ENCODE assay signal across 18 cellular contexts in genomic region chr13:44566601-44567000, GRCh38. TPM values are rescaled to one million over a fixed set of nuclear protein-coding genes. Genes with fewer than 3 reads are reported as not detected.
DNase-seq lines count a peak whose midpoint lies in the region; ATAC-seq and TF ChIP-seq lines count a peak whose summit lies in the region.
"Had no signal": no experiment of that assay in that cellular context is flagged by ENCODE, and none has a peak within 500 bp of the region (broad histone marks: within the 10 kb centered on the region; RNA-seq: fewer than 3 reads in every experiment).

No MANE protein-coding gene starts in this region.

- peak overlapping the region; percentile 42 for H3K27ac Mint-ChIP-seq in endodermal cell

- TF ChIP-seq CTCF in SK-N-SH (IDR thresholded peaks at IDR 0.05) (no peak), PC-3 (conservative IDR thresholded peaks at IDR 0.05; ENCODE audit: low read depth, low read length) (no peak), endodermal cell (conservative IDR thresholded peaks at IDR 0.05) (no peak), gastrocnemius medialis (IDR thresholded peaks at IDR 0.05 in 4 of 5, conservative IDR thresholded peaks at IDR 0.05 in 1 of 5) (no peak)

- H3K9ac ChIP-seq in SK-N-SH (0 out of 2 replicates have a peak overlapping the region, but pooled peaks have one; percentile 4), PC-3 (ENCODE audit: low read length) (no peak overlapping the region), endodermal cell (ENCODE audit: extremely low read depth, low read length, poor library complexity, severe bottlenecking) (no peak overlapping the region)
- H3K9ac ChIP-seq: KMS-11 had no signal

- H3F3A ChIP-seq in SK-N-SH (replicated peaks; ENCODE audit: insufficient read depth) (no peaks in the 10 kb centered on the region), PC-3 (ENCODE audit: low read length, unreplicated experiment) (no peaks in the 10 kb centered on the region)

- H3K9me3 ChIP-seq in SK-N-SH (no peaks in the 10 kb centered on the region), PC-3 (ENCODE audit: low read length) (no peaks in the 10 kb centered on the region), endodermal cell (ENCODE audit: control insufficient read depth, low read length) (peaks cover 6% of the 10 kb centered on the region), gastrocnemius medialis (no peaks in the 10 kb centered on the region)
- H3K9me3 ChIP-seq: SJSA1 had no signal

- H3K36me3 ChIP-seq in SK-N-SH (replicated peaks in 1 of 2; ENCODE audit: control insufficient read depth in 1 of 2, insufficient read depth in 2 of 2, low read length in 1 of 2) (peaks cover 32 to 39% of the 10 kb centered on the region in 2 experiments), PC-3 (ENCODE audit: low read depth, low read length) (no peaks in the 10 kb centered on the region), endodermal cell (ENCODE audit: control insufficient read depth, insufficient read depth, low read length) (no peaks in the 10 kb centered on the region), gastrocnemius medialis (no peaks in the 10 kb centered on the region)

- H3K9me2 ChIP-seq in SK-N-SH (no peaks in the 10 kb centered on the region), PC-3 (replicated peaks; ENCODE audit: low read length) (no peaks in the 10 kb centered on the region)

- CTCF ChIA-PET in SK-N-SH (lab: Yijun Ruan, JAX) = interaction anchor here (1.0 to 1.4 kb wide), 4 partner anchors 8 to 661 kb away, joined by 3 to 6 read pairs (median 4); no protein-coding TSS in a partner anchor
- CTCF ChIA-PET in PC-3 (lab: Charles Lee) = no interaction called here

- ATAC-seq in SK-N-SH treated with all-trans-retinoic acid at 6 μM for 48 hours (no peak), PC-3 (no peak), gastrocnemius medialis (no peak), GM18517 (IDR thresholded peaks at IDR 0.05; ENCODE audit: unreplicated experiment) (no peak)

- no peak overlapping the region for H3K4me3 Mint-ChIP-seq in endodermal cell

- H2AFZ ChIP-seq in SK-N-SH (ENCODE audit: low read depth) (no peak overlapping the region), PC-3 (ENCODE audit: low read length) (no peak overlapping the region)

- no TSS peak for BruUV-seq in PC-3 (replicated peaks; lab: Mats Ljungman, UMichigan)

- H3K4me1 ChIP-seq in SK-N-SH (ENCODE audit: control insufficient read depth in 1 of 2, insufficient read depth in 2 of 2, low read depth in 1 of 2, low read length in 1 of 2) (peaks cover 2 to 6% of the 10 kb centered on the region in 2 experiments), PC-3 (ENCODE audit: insufficient read depth, low read length) (peaks cover 13% of the 10 kb centered on the region), endodermal cell (ENCODE audit: control insufficient read depth, insufficient read depth, low read length) (no peaks in the 10 kb centered on the region), gastrocnemius medialis (peaks cover 69 to 72% of the 10 kb centered on the region in 2 donors)
- H3K4me1 ChIP-seq: SJSA1 had no signal

- H3K4me2 ChIP-seq in SK-N-SH (peak overlapping the region; percentile 42; the same call in 1 of the 2 replicates), PC-3 (ENCODE audit: low read length) (peak overlapping the region; percentile 61)
- H3K4me2 ChIP-seq: KMS-11 had no signal

- peaks cover 43% of the 10 kb centered on the region for H3K4me1 Mint-ChIP-seq in endodermal cell

- intact Hi-C loops in PC-3 (cut with micrococcal nuclease) = no loop called here
- intact Hi-C loops in gastrocnemius medialis (cut with DNase I; ENCODE audit: low total_unique reads) = no loop called here

- in situ Hi-C loops in gastrocnemius medialis (cut with MboI; ENCODE audit: low sequenced_read_pairs in 4 of 4) = loop anchor here in 1 of 4 donors (10.0 kb wide), 1 partner anchor 72 kb away; no protein-coding TSS in a partner anchor

- no peak for TF ChIP-seq EP300 in SK-N-SH (IDR thresholded peaks at IDR 0.05; ENCODE audit: borderline replicate concordance in 1 of 2, low read depth in 1 of 2, low read length in 1 of 2)

- H3K27me3 Mint-ChIP-seq in endodermal cell (ENCODE audit: insufficient read depth) = no peaks in the 10 kb centered on the region

- H4K20me1 ChIP-seq in SK-N-SH (ENCODE audit: insufficient read depth) (peaks cover 77% of the 10 kb centered on the region), PC-3 (ENCODE audit: low read length) (no peaks in the 10 kb centered on the region; the same call in 1 of the 2 replicates)

- H3K4me3 ChIP-seq in SK-N-SH (ENCODE audit: low read depth in 2 of 2, low read length in 1 of 2) (peak overlapping the region in 1 of 2 experiments; percentile 18; a peak in 1 of 4 replicates), PC-3 (ENCODE audit: low read length) (no peak overlapping the region), endodermal cell (ENCODE audit: low read length) (peak overlapping the region; percentile 67), gastrocnemius medialis (no peak overlapping the region)
- H3K4me3 ChIP-seq: MG63, SJSA1 had no signal

- H3K79me2 ChIP-seq in SK-N-SH (ENCODE audit: insufficient read depth) = peaks cover 100% of the 10 kb centered on the region
- peaks cover 99% of the 10 kb centered on the region for H3K79me2 ChIP-seq in PC-3 (ENCODE audit: low read length)

- DNase-seq in SK-N-SH (no peak), PC-3 (no peak), endodermal cell (no peak), gastrocnemius medialis (no peak), NCI-H2171 treated with DMSO at 0.1 percent for 48 hours (lab: John Stamatoyannopoulos, UW) (no peak)
- no peak for DNase-seq in stimulated activated naive CD4-positive, alpha-beta T cell treated with Interleukin-2 at 50 U/mL for 16 hours (lab: John Stamatoyannopoulos, UW)
- DNase-seq: AML-193; DMS79 treated with DMSO at 0.1 percent for 48 hours; MG63; NCI-H1092 treated with DMSO at 0.1 percent for 48 hours; NCI-H1694; NCI-H510A treated with DMSO at 0.1 percent for 48 hours; NK-92 treated with Interleukin-12 subunit alpha and Interleukin-12 subunit beta, amount 100 ng/mL, for 24 hours; OCI-M1 had no signal

- POLR2A ChIA-PET in SK-N-SH (lab: Yijun Ruan, JAX) (no interaction called here), PC-3 (lab: Charles Lee; ENCODE audit: unreplicated experiment) (no interaction called here)

- H3K27ac ChIP-seq in SK-N-SH (ENCODE audit: low read depth in 2 of 2, low read length in 1 of 2) = no peak overlapping the region
- H3K27ac ChIP-seq in PC-3 (ENCODE audit: low read length) = no peak overlapping the region
- no peak overlapping the region for H3K27ac ChIP-seq in endodermal cell (ENCODE audit: low read depth, low read length)
- peak overlapping the region; percentile 22 to 64 (median 35) for H3K27ac ChIP-seq in gastrocnemius medialis
- H3K27ac ChIP-seq: KMS-11, SJSA1 had no signal

- H3K36me3 Mint-ChIP-seq in endodermal cell (ENCODE audit: low read depth) = peaks cover 29% of the 10 kb centered on the region

- TF ChIP-seq POLR2A in gastrocnemius medialis (IDR thresholded peaks at IDR 0.05) = no peak

- no peaks in the 10 kb centered on the region for H3K9me3 Mint-ChIP-seq in endodermal cell

- TF ChIP-seq RAD21 in SK-N-SH (IDR thresholded peaks at IDR 0.05; ENCODE audit: low read length) = no peak

- H3K27me3 ChIP-seq in SK-N-SH (ENCODE audit: insufficient read depth) (no peaks in the 10 kb centered on the region), PC-3 (ENCODE audit: low read length) (no peaks in the 10 kb centered on the region), endodermal cell (ENCODE audit: control insufficient read depth, insufficient read depth, low read length, poor library complexity, severe bottlenecking) (no peaks in the 10 kb centered on the region), gastrocnemius medialis (no peaks in the 10 kb centered on the region)
- H3K27me3 ChIP-seq: MG63, SJSA1 had no signal

TF ChIP-seq in SK-N-SH, 30 proteins besides CTCF, POLR2A, EP300 and RAD21 (continues in another document):
- TF ChIP-seq FOSL2 (IDR thresholded peaks at IDR 0.05; ENCODE audit: borderline replicate concordance, low read depth) (no peak), TAF1 (IDR thresholded peaks at IDR 0.05; ENCODE audit: borderline replicate concordance, low read depth, low read length) (no peak), SMC3 (IDR thresholded peaks at IDR 0.05; ENCODE audit: low read depth, low read length) (no peak), RXRA (IDR thresholded peaks at IDR 0.05; ENCODE audit: borderline replicate concordance, low read depth) (no peak), GATA2 (CRISPR knock-in tag; IDR thresholded peaks at IDR 0.05) (no peak), NFIC (IDR thresholded peaks at IDR 0.05; ENCODE audit: borderline replicate concordance) (no peak), NRF1 (IDR thresholded peaks at IDR 0.05; ENCODE audit: low read depth, low read length) (no peak), FOXM1 (IDR thresholded peaks at IDR 0.05; ENCODE audit: low read depth) (no peak), FOXJ3 (CRISPR knock-in tag; IDR thresholded peaks at IDR 0.05) (no peak)
- TF ChIP-seq, protein P1, sequence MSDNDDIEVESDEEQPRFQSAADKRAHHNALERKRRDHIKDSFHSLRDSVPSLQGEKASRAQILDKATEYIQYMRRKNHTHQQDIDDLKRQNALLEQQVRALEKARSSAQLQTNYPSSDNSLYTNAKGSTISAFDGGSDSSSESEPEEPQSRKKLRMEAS (IDR thresholded peaks at IDR 0.05; ENCODE audit: low read depth) = no peak

TF ChIP-seq in SK-N-SH treated with all-trans-retinoic acid at 6 μM for 48 hours, 23 proteins besides CTCF, POLR2A, EP300 and RAD21 (continues in another document):
- no peak for TF ChIP-seq ESRRG (CRISPR knock-in tag; IDR thresholded peaks at IDR 0.05)
- TF ChIP-seq ZFP3 (CRISPR knock-in tag; IDR thresholded peaks at IDR 0.05) = no peak
- TF ChIP-seq PPARA (CRISPR knock-in tag; IDR thresholded peaks at IDR 0.05; ENCODE audit: borderline replicate concordance) = no peak

RNA-seq across cellular contexts. Expression of gene TSC22D1, which starts 9.5 kb away (rescaled TPM):
- polyA plus RNA-seq in SK-N-SH (2012; rRNA removed) = 134 and 137 TPM in 2 replicates
- polyA plus RNA-seq in SK-N-SH (2012; cell fraction: cytosol; rRNA removed) = 116 and 141 TPM in 2 replicates
- 209 and 274 TPM in 2 replicates for polyA plus RNA-seq in SK-N-SH (2012; cell fraction: nucleus; rRNA removed)
- total RNA-seq in PC-3 (2014; rRNA removed) = 163 and 194 TPM in 2 replicates
- 100 to 1,000 TPM in 1 of 2 donors, 10 to 100 TPM in 1; 95.9 to 107 TPM for total RNA-seq in endodermal cell
- polyA plus RNA-seq in endodermal cell (2013, experiment 1 of 2) = 104 TPM
- polyA plus RNA-seq in endodermal cell (2013, experiment 2 of 2) = 104 TPM
- total RNA-seq in gastrocnemius medialis = 100 to 1,000 TPM; 119 to 325 (median 193) TPM

Comparison
In these comparisons a context has a peak if more than half of its experiments do, and no peak if none do; other contexts are left out.
1. H3K27ac ChIP-seq: peak in gastrocnemius medialis (4 of 4); none in SK-N-SH (0 of 2), PC-3 (single experiment) and endodermal cell (single experiment).